In the genomic region with DNA sequence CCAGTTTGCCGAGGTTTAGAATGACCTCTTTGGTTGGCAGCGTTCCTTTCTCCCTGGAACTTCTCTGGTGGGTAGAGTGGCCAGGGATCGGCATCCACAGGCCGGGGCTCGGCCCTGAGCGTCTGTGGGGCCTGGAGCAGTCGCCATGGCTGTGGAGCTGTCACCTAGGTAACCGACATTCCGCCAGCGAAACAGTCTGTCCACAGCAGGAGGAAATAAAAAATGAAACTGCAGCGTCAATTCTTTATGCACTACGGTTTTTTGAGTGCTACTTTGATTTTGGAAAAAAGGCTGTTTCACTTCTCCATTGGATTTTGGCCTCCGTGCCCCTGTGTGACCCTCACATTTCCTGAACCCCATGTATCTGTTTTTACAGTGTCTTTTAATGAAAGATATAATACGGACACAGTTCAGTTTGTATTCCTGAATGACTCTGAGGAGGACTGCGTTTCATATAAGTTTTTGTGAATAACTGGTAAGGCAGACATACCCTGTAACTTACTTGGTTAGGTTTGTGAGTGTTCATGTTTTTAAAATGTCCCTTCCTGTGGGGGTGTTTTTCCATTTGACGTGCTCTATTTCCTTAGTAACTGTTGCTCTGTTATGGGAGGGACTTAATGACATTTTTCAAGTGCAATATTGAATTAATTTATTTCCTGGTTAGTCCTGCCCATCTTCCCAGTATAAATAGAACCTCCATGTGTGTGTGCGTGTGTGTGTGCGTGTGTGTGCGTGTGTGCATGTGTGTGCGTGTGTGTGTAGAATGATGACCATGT, we compare ENCODE assay signal across 8 cellular contexts.
DNase-seq lines count a peak whose midpoint lies in the region; ATAC-seq and TF ChIP-seq lines count a peak whose summit lies in the region.

No MANE protein-coding gene starts in this region.

- peak overlapping the region; percentile 95 for H3K27ac Mint-ChIP-seq in activated naive CD8-positive, alpha-beta T cell treated with anti-CD3 and anti-CD28 coated beads, Interleukin-2, amount 10 ng/mL, durations not matched to agents 7 days and 5 days
- no peak overlapping the region for H3K27ac Mint-ChIP-seq in progenitor cell of endocrine pancreas

- peaks cover 2% of the 10 kb centered on the region for H3K36me3 Mint-ChIP-seq in activated naive CD8-positive, alpha-beta T cell treated with anti-CD3 and anti-CD28 coated beads, Interleukin-2, amount 10 ng/mL, durations not matched to agents 7 days and 5 days
- H3K36me3 Mint-ChIP-seq in progenitor cell of endocrine pancreas (ENCODE audit: insufficient read depth), result no peaks in the 10 kb centered on the region

- peak; percentile 66 for DNase-seq in NCI-H510A treated with DMSO at 0.1 percent for 48 hours (lab: John Stamatoyannopoulos, UW)
- DNase-seq in NCI-H510A (lab: John Stamatoyannopoulos, UW), result no peak
- peak; percentile 73 for DNase-seq in M059J (ENCODE audit: low read depth)
- peak; percentile 51 for DNase-seq in activated naive CD8-positive, alpha-beta T cell treated with anti-CD3 and anti-CD28 coated beads, Interleukin-2, amount 10 ng/mL, durations not matched to agents 7 days and 5 days
- peak; percentile 85 for DNase-seq in Right ventricle myocardium inferior (ENCODE audit: missing footprints)
- peak; percentile 68 for DNase-seq in pons (ENCODE audit: low spot score)
- no peak for DNase-seq in progenitor cell of endocrine pancreas (ENCODE audit: low spot score, unreplicated experiment)
- no peak for DNase-seq in NCI-H446 treated with DMSO at 0.1 percent for 48 hours (lab: John Stamatoyannopoulos, UW)

- H3K27me3 Mint-ChIP-seq in activated naive CD8-positive, alpha-beta T cell treated with anti-CD3 and anti-CD28 coated beads, Interleukin-2, amount 10 ng/mL, durations not matched to agents 7 days and 5 days, result no peaks in the 10 kb centered on the region
- peaks cover 33% of the 10 kb centered on the region for H3K27me3 Mint-ChIP-seq in progenitor cell of endocrine pancreas

- ATAC-seq in activated naive CD8-positive, alpha-beta T cell treated with anti-CD3 and anti-CD28 coated beads, Interleukin-2, amount 10 ng/mL, durations not matched to agents 7 days and 5 days (ENCODE audit: low read depth), result peak; percentile 48
- ATAC-seq in Right ventricle myocardium inferior, result peak; percentile 87

- H3K9me3 Mint-ChIP-seq in activated naive CD8-positive, alpha-beta T cell treated with anti-CD3 and anti-CD28 coated beads, Interleukin-2, amount 10 ng/mL, durations not matched to agents 7 days and 5 days, result peaks cover 8% of the 10 kb centered on the region
- H3K9me3 Mint-ChIP-seq in progenitor cell of endocrine pancreas (ENCODE audit: low read depth), result no peaks in the 10 kb centered on the region

- peaks cover 43% of the 10 kb centered on the region for H3K4me1 Mint-ChIP-seq in activated naive CD8-positive, alpha-beta T cell treated with anti-CD3 and anti-CD28 coated beads, Interleukin-2, amount 10 ng/mL, durations not matched to agents 7 days and 5 days
- H3K4me1 Mint-ChIP-seq in progenitor cell of endocrine pancreas (ENCODE audit: low read depth), result no peaks in the 10 kb centered on the region

- POLR2A ChIA-PET in activated naive CD8-positive, alpha-beta T cell treated with anti-CD3 and anti-CD28 coated beads, Interleukin-2, amount 10 ng/mL, durations not matched to agents 7 days and 5 days (lab: Charles Lee), result interaction anchor here (1.0 to 1.5 kb wide), 2 partner anchors 107 to 165 kb away, joined by 3 read pairs; no protein-coding TSS in a partner anchor

- TF ChIP-seq CTCF in progenitor cell of endocrine pancreas (IDR thresholded peaks at IDR 0.05; ENCODE audit: unreplicated experiment), result no peak

- peak overlapping the region; percentile 88 for H3K4me3 Mint-ChIP-seq in activated naive CD8-positive, alpha-beta T cell treated with anti-CD3 and anti-CD28 coated beads, Interleukin-2, amount 10 ng/mL, durations not matched to agents 7 days and 5 days
- no peak overlapping the region for H3K4me3 Mint-ChIP-seq in progenitor cell of endocrine pancreas (ENCODE audit: low read depth)

- intact Hi-C loops in Right ventricle myocardium inferior (cut with DNase I), result loop anchor here (5.0 kb wide), 1 partner anchor 35 kb away; no protein-coding TSS in a partner anchor

Comparison
In these comparisons a context has a peak if more than half of its experiments do, and no peak if none do; other contexts are left out.
1. DNase-seq: peak in NCI-H510A treated with DMSO at 0.1 percent for 48 hours (single experiment), M059J (single experiment), activated naive CD8-positive, alpha-beta T cell treated with anti-CD3 and anti-CD28 coated beads, Interleukin-2, amount 10 ng/mL, durations not matched to agents 7 days and 5 days (single experiment), Right ventricle myocardium inferior (single experiment) and pons (single experiment); none in NCI-H510A (single experiment), progenitor cell of endocrine pancreas (single experiment) and NCI-H446 treated with DMSO at 0.1 percent for 48 hours (single experiment).